In the genomic region with DNA sequence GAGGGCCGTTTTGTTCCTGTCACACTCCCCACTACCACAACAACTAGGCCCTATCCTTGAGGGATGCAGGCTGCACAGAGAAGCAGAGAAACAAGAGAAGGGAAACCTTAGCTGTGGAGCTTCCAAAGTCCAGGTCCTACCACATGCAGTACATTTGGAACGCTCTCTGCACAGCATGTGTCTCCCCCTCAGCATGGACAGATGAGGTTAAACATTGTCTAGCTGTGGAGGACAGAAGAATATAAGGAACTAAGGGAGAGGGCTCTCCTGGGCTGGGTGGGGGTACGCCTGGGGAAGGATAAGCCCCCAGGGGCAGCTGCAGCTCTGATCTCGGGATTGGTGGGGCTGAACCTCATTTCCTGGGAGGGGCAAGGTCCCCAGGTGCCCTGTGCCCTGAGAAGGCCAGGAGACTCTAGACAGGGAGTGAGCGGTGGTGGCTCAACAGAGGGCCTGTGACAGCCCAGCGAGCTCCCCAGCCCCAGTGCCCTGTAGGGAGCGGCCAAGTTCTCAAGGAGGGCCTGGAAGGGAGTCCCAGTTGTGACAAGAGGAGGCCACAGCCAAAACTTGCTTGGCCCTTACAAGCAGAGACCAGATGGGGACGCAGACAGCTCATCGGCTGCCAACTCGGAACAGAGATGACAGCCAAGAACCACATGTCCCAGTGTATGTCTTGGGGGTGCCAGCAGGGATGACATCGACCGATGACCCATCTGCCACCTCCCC, we compare ENCODE assay signal across 1 cellular context.
TF ChIP-seq lines count a peak whose summit lies in the region.

No MANE protein-coding gene starts in this region.

TF ChIP-seq in HepG2, 621 proteins besides CTCF, POLR2A, EP300 and RAD21 (continued from another document and continues in another):
- TF ChIP-seq, protein P1, sequence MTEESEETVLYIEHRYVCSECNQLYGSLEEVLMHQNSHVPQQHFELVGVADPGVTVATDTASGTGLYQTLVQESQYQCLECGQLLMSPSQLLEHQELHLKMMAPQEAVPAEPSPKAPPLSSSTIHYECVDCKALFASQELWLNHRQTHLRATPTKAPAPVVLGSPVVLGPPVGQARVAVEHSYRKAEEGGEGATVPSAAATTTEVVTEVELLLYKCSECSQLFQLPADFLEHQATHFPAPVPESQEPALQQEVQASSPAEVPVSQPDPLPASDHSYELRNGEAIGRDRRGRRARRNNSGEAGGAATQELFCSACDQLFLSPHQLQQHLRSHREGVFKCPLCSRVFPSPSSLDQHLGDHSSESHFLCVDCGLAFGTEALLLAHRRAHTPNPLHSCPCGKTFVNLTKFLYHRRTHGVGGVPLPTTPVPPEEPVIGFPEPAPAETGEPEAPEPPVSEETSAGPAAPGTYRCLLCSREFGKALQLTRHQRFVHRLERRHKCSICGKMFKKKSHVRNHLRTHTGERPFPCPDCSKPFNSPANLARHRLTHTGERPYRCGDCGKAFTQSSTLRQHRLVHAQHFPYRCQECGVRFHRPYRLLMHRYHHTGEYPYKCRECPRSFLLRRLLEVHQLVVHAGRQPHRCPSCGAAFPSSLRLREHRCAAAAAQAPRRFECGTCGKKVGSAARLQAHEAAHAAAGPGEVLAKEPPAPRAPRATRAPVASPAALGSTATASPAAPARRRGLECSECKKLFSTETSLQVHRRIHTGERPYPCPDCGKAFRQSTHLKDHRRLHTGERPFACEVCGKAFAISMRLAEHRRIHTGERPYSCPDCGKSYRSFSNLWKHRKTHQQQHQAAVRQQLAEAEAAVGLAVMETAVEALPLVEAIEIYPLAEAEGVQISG (CRISPR knock-in tag; IDR thresholded peaks at IDR 0.05) = peak; percentile 68
- no peak for TF ChIP-seq KDM5A (IDR thresholded peaks at IDR 0.05; ENCODE audit: borderline replicate concordance, low read length)
- TF ChIP-seq CBX2 (IDR thresholded peaks at IDR 0.05; ENCODE audit: low read depth, low read length) = no peak
- TF ChIP-seq CBX2 (CRISPR knock-in tag; IDR thresholded peaks at IDR 0.05; ENCODE audit: low read depth) = no peak
- TF ChIP-seq RXRA (CRISPR knock-in tag; IDR thresholded peaks at IDR 0.05) = no peak
- TF ChIP-seq, protein P2, sequence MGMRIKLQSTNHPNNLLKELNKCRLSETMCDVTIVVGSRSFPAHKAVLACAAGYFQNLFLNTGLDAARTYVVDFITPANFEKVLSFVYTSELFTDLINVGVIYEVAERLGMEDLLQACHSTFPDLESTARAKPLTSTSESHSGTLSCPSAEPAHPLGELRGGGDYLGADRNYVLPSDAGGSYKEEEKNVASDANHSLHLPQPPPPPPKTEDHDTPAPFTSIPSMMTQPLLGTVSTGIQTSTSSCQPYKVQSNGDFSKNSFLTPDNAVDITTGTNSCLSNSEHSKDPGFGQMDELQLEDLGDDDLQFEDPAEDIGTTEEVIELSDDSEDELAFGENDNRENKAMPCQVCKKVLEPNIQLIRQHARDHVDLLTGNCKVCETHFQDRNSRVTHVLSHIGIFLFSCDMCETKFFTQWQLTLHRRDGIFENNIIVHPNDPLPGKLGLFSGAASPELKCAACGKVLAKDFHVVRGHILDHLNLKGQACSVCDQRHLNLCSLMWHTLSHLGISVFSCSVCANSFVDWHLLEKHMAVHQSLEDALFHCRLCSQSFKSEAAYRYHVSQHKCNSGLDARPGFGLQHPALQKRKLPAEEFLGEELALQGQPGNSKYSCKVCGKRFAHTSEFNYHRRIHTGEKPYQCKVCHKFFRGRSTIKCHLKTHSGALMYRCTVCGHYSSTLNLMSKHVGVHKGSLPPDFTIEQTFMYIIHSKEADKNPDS (CRISPR knock-in tag; IDR thresholded peaks at IDR 0.05) = no peak
- TF ChIP-seq ATRX (CRISPR knock-in tag; IDR thresholded peaks at IDR 0.05; ENCODE audit: borderline replicate concordance) = no peak
- TF ChIP-seq KLF12 (CRISPR knock-in tag; IDR thresholded peaks at IDR 0.05; ENCODE audit: borderline replicate concordance) = 0 out of 2 replicates have a peak, but pooled peaks have one; percentile 38
- no peak for TF ChIP-seq ZNF207 (IDR thresholded peaks at IDR 0.05; ENCODE audit: borderline replicate concordance)
- no peak for TF ChIP-seq ZNF703 (CRISPR knock-in tag; IDR thresholded peaks at IDR 0.05; ENCODE audit: borderline replicate concordance)
- TF ChIP-seq ZNF510 (CRISPR knock-in tag; IDR thresholded peaks at IDR 0.05; ENCODE audit: low read depth) = no peak
- no peak for TF ChIP-seq ZNF362 (CRISPR knock-in tag; IDR thresholded peaks at IDR 0.05; ENCODE audit: borderline replicate concordance)
- no peak for TF ChIP-seq GABPA (IDR thresholded peaks at IDR 0.05; ENCODE audit: low read depth, low read length)
- TF ChIP-seq GABPA (CRISPR knock-in tag; IDR thresholded peaks at IDR 0.05; ENCODE audit: low read depth) = peak; percentile 2; the same call in 1 of the 2 replicates
- TF ChIP-seq ZNF33B (CRISPR knock-in tag; IDR thresholded peaks at IDR 0.05) = no peak
- peak; percentile 84 for TF ChIP-seq MAX (IDR thresholded peaks at IDR 0.05)
- TF ChIP-seq, protein P3, sequence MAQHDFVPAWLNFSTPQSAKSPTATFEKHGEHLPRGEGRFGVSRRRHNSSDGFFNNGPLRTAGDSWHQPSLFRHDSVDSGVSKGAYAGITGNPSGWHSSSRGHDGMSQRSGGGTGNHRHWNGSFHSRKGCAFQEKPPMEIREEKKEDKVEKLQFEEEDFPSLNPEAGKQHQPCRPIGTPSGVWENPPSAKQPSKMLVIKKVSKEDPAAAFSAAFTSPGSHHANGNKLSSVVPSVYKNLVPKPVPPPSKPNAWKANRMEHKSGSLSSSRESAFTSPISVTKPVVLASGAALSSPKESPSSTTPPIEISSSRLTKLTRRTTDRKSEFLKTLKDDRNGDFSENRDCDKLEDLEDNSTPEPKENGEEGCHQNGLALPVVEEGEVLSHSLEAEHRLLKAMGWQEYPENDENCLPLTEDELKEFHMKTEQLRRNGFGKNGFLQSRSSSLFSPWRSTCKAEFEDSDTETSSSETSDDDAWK (CRISPR knock-in tag; IDR thresholded peaks at IDR 0.05) = no peak
- TF ChIP-seq GZF1 (CRISPR knock-in tag; IDR thresholded peaks at IDR 0.05) = 0 out of 2 replicates have a peak, but pooled peaks have one; percentile 33
- no peak for TF ChIP-seq ELF4 (CRISPR knock-in tag; IDR thresholded peaks at IDR 0.05; ENCODE audit: borderline replicate concordance)
- TF ChIP-seq CENPX (CRISPR knock-in tag; IDR thresholded peaks at IDR 0.05) = no peak
- TF ChIP-seq KMT2A (CRISPR knock-in tag; IDR thresholded peaks at IDR 0.05) = no peak
- no peak for TF ChIP-seq ATF1 (CRISPR knock-in tag; IDR thresholded peaks at IDR 0.05)
- TF ChIP-seq, protein P4, sequence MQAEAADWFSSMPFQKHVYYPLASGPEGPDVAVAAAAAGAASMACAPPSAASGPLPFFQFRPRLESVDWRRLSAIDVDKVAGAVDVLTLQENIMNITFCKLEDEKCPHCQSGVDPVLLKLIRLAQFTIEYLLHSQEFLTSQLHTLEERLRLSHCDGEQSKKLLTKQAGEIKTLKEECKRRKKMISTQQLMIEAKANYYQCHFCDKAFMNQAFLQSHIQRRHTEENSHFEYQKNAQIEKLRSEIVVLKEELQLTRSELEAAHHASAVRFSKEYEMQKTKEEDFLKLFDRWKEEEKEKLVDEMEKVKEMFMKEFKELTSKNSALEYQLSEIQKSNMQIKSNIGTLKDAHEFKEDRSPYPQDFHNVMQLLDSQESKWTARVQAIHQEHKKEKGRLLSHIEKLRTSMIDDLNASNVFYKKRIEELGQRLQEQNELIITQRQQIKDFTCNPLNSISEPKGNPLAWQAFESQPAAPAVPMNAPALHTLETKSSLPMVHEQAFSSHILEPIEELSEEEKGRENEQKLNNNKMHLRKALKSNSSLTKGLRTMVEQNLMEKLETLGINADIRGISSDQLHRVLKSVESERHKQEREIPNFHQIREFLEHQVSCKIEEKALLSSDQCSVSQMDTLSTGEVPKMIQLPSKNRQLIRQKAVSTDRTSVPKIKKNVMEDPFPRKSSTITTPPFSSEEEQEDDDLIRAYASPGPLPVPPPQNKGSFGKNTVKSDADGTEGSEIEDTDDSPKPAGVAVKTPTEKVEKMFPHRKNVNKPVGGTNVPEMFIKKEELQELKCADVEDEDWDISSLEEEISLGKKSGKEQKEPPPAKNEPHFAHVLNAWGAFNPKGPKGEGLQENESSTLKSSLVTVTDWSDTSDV (CRISPR knock-in tag; IDR thresholded peaks at IDR 0.05) = no peak
- TF ChIP-seq ZNF746 (CRISPR knock-in tag; IDR thresholded peaks at IDR 0.05) = no peak
- TF ChIP-seq ZMYM4 (CRISPR knock-in tag; IDR thresholded peaks at IDR 0.05) = no peak
- 0 out of 2 replicates have a peak, but pooled peaks have one; percentile 32 for TF ChIP-seq ZNF550 (CRISPR knock-in tag; IDR thresholded peaks at IDR 0.05; ENCODE audit: borderline replicate concordance)
- no peak for TF ChIP-seq TBX3 (IDR thresholded peaks at IDR 0.05; ENCODE audit: borderline replicate concordance)
- no peak for TF ChIP-seq ZNF282 (IDR thresholded peaks at IDR 0.05; ENCODE audit: partially characterized antibody)
- TF ChIP-seq ZNF446 (CRISPR knock-in tag; IDR thresholded peaks at IDR 0.05) = no peak
- no peak for TF ChIP-seq AHDC1 (CRISPR knock-in tag; IDR thresholded peaks at IDR 0.05; ENCODE audit: borderline replicate concordance)
- no peak for TF ChIP-seq ZNF513 (CRISPR knock-in tag; conservative IDR thresholded peaks at IDR 0.05)
- TF ChIP-seq SCMH1 (CRISPR knock-in tag; IDR thresholded peaks at IDR 0.05; ENCODE audit: borderline replicate concordance) = no peak
- TF ChIP-seq ZNF317 (CRISPR knock-in tag; IDR thresholded peaks at IDR 0.05) = no peak
- no peak for TF ChIP-seq BRCA1 (CRISPR knock-in tag; IDR thresholded peaks at IDR 0.05)
- TF ChIP-seq MYNN (CRISPR knock-in tag; IDR thresholded peaks at IDR 0.05; ENCODE audit: low read depth) = no peak
- TF ChIP-seq EED (CRISPR knock-in tag; IDR thresholded peaks at IDR 0.05) = no peak
- TF ChIP-seq, protein P5, sequence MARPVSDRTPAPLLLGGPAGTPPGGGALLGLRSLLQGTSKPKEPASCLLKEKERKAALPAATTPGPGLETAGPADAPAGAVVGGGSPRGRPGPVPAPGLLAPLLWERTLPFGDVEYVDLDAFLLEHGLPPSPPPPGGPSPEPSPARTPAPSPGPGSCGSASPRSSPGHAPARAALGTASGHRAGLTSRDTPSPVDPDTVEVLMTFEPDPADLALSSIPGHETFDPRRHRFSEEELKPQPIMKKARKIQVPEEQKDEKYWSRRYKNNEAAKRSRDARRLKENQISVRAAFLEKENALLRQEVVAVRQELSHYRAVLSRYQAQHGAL (CRISPR knock-in tag; IDR thresholded peaks at IDR 0.05; ENCODE audit: not compliant biosample characterization) = no peak
